ENCODE assay signal across 5 cellular contexts in the genomic region with DNA sequence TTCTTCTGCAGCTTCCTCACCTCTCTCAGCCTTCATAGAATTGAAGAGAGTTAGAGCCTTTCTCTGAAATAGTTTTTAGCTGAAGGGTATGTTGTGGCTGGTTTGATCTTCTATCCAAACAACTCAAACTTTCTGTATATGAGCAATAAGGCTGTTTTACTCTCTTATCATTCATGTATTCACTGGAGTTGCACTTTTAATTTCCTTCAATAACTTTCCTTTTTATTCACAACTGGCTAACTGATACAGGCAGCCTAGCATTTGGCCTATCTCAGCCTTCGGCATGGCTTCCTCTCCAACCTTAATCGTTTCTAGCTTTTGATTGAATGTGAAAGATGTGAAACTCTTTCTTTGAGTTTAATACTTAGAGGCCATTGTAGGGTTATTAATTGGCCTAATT.
"Had no signal": no experiment of that assay in that cellular context is flagged by ENCODE, and none has a peak within 500 bp of the region (broad histone marks: within the 10 kb centered on the region; RNA-seq: fewer than 3 reads in every experiment).

No MANE protein-coding gene starts in this region.

- DNase-seq: H9, HCEC 1CT, IMR-90 had no signal

- H3K4me2 ChIP-seq: GM23338 had no signal

- H3K4me3 Mint-ChIP-seq: GM23338, H9 had no signal

- H3K27ac Mint-ChIP-seq: GM23338, H9 had no signal

- ATAC-seq: GM23338, K562 had no signal

- H3K4me3 ChIP-seq: GM23338, K562 had no signal

- H2AFZ ChIP-seq: GM23338 had no signal
